In the genomic region with DNA sequence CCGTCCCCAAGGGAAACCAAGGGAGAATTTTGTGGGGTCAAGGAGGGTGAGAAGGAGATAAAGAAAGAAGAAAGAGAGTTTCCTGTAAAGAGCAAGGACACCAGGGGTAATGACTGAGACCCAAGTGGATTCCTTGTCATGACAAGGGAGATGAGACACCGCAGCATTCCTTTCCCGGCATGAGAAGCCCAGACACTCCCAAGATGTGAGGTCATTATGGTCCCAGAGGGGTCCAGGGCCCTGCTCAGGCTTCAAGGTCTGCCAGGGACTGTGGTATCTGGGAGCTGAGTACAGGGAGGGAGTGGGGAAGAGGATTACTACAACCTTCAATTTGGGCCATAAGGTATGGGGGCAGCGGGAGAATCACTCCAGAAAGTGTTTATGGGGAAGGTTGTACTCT, we compare ENCODE assay signal across 17 cellular contexts. TPM values are rescaled to one million over a fixed set of nuclear protein-coding genes. Genes with fewer than 3 reads are reported as not detected.
DNase-seq lines count a peak whose midpoint lies in the region; ATAC-seq and TF ChIP-seq lines count a peak whose summit lies in the region.
"Had no signal": no experiment of that assay in that cellular context is flagged by ENCODE, and none has a peak within 500 bp of the region (broad histone marks: within the 10 kb centered on the region; RNA-seq: fewer than 3 reads in every experiment).

No MANE protein-coding gene starts in this region.

- no peaks in the 10 kb centered on the region for H3K79me2 ChIP-seq in mesendoderm (ENCODE audit: control insufficient read depth, insufficient read depth, low read length)

- H3K4me1 ChIP-seq in mesendoderm (ENCODE audit: control insufficient read depth, low read depth, low read length) (peaks cover 6% of the 10 kb centered on the region), gastrocnemius medialis (peaks cover 42 to 46% of the 10 kb centered on the region in 2 donors), colonic mucosa (peaks cover 3% of the 10 kb centered on the region)
- H3K4me1 ChIP-seq: HAP-1 had no signal

- H3K4me3 Mint-ChIP-seq in T-helper 17 cell, result no peak overlapping the region
- H3K4me3 Mint-ChIP-seq in activated naive CD4-positive, alpha-beta T cell treated with anti-CD3 and anti-CD28 coated beads for 36 hours, result no peak overlapping the region
- H3K4me3 Mint-ChIP-seq: CD4-positive, alpha-beta T cell had no signal

- H3K4ac ChIP-seq in mesendoderm (ENCODE audit: low read depth, low read length), result no peak overlapping the region

- no peak overlapping the region for H2BK15ac ChIP-seq in mesendoderm (replicated peaks; ENCODE audit: low read depth)

- peak overlapping the region; percentile 29 for H3K27ac Mint-ChIP-seq in T-helper 17 cell
- H3K27ac Mint-ChIP-seq in activated naive CD4-positive, alpha-beta T cell treated with anti-CD3 and anti-CD28 coated beads for 36 hours, result no peak overlapping the region
- H3K27ac Mint-ChIP-seq: CD4-positive, alpha-beta T cell had no signal

- no peak overlapping the region for H3K4me2 ChIP-seq in mesendoderm (ENCODE audit: low read length)

- no peak for TF ChIP-seq POLR2A in gastrocnemius medialis (IDR thresholded peaks at IDR 0.05)

- no peak for TF ChIP-seq CTCF in gastrocnemius medialis (IDR thresholded peaks at IDR 0.05 in 4 of 5, conservative IDR thresholded peaks at IDR 0.05 in 1 of 5)
- TF ChIP-seq CTCF in colonic mucosa (IDR thresholded peaks at IDR 0.05), result no peak

- peaks cover 2% of the 10 kb centered on the region for H3K36me3 Mint-ChIP-seq in T-helper 17 cell (ENCODE audit: low read depth)
- no peaks in the 10 kb centered on the region for H3K36me3 Mint-ChIP-seq in activated naive CD4-positive, alpha-beta T cell treated with anti-CD3 and anti-CD28 coated beads for 36 hours (ENCODE audit: low read depth)

- H3K4me1 Mint-ChIP-seq in T-helper 17 cell, result peaks cover 7% of the 10 kb centered on the region
- H3K4me1 Mint-ChIP-seq in activated naive CD4-positive, alpha-beta T cell treated with anti-CD3 and anti-CD28 coated beads for 36 hours (ENCODE audit: low read depth), result peaks cover 4% of the 10 kb centered on the region

- no peaks in the 10 kb centered on the region for H3K9me3 Mint-ChIP-seq in activated naive CD4-positive, alpha-beta T cell treated with anti-CD3 and anti-CD28 coated beads for 36 hours
- H3K9me3 Mint-ChIP-seq: CD4-positive, alpha-beta T cell had no signal

- no peak overlapping the region for H3K18ac ChIP-seq in mesendoderm (ENCODE audit: low read length)

- H4K8ac ChIP-seq in mesendoderm (ENCODE audit: low read depth, low read length), result no peak overlapping the region

- no peaks in the 10 kb centered on the region for H3K79me1 ChIP-seq in mesendoderm (ENCODE audit: low read length)

- H3K4me3 ChIP-seq in mesendoderm (ENCODE audit: low read length) (no peak overlapping the region), gastrocnemius medialis (no peak overlapping the region), colonic mucosa (no peak overlapping the region)
- H3K4me3 ChIP-seq: GM23248, HAP-1 had no signal

- DNase-seq in T-helper 17 cell (no peak), mesendoderm (peak; percentile 78), gastrocnemius medialis (no peak), colonic mucosa (no peak), NCI-H2227 treated with DMSO at 0.1 percent for 48 hours (lab: John Stamatoyannopoulos, UW) (no peak)
- no peak for DNase-seq in activated naive CD4-positive, alpha-beta T cell treated with anti-CD3 and anti-CD28 coated beads for 36 hours
- DNase-seq: ACHN; AML-193; CD4-positive, alpha-beta T cell; DMS153; DMS79; GM23248 had no signal

- H3K9ac ChIP-seq in mesendoderm (ENCODE audit: low read length), result no peak overlapping the region
- H3K9ac ChIP-seq in colonic mucosa (ENCODE audit: low read depth in 2 of 2, low read length in 2 of 2), result no peak overlapping the region
- H3K9ac ChIP-seq: GM23248 had no signal

- H3K36me3 ChIP-seq in mesendoderm (ENCODE audit: control insufficient read depth, insufficient read depth, low read length), result no peaks in the 10 kb centered on the region
- peaks cover 0 to 12% of the 10 kb centered on the region in 2 donors for H3K36me3 ChIP-seq in gastrocnemius medialis
- H3K36me3 ChIP-seq in colonic mucosa, result no peaks in the 10 kb centered on the region
- H3K36me3 ChIP-seq: HAP-1 had no signal

- H2AK5ac ChIP-seq in mesendoderm (ENCODE audit: low read length), result no peak overlapping the region

- no peak overlapping the region for H3K56ac ChIP-seq in mesendoderm (ENCODE audit: low read length)

- no peaks in the 10 kb centered on the region for H3K9me3 ChIP-seq in T-helper 17 cell (ENCODE audit: control insufficient read depth, low read length, poor library complexity, severe bottlenecking)
- no peaks in the 10 kb centered on the region for H3K9me3 ChIP-seq in gastrocnemius medialis
- no peaks in the 10 kb centered on the region for H3K9me3 ChIP-seq in colonic mucosa
- H3K9me3 ChIP-seq: HAP-1 had no signal

- H2BK5ac ChIP-seq in mesendoderm (ENCODE audit: low read length), result no peak overlapping the region

- H4K5ac ChIP-seq in mesendoderm (ENCODE audit: low read length), result no peak overlapping the region

- WGBS in mesendoderm (ENCODE audit: extremely low coverage, insufficient coverage, low lambda C conversion rate), result no CpG with 5 or more reads among the region's 4 CpGs

- H3K27me3 Mint-ChIP-seq in T-helper 17 cell, result peaks cover 70% of the 10 kb centered on the region
- peaks cover 8% of the 10 kb centered on the region for H3K27me3 Mint-ChIP-seq in activated naive CD4-positive, alpha-beta T cell treated with anti-CD3 and anti-CD28 coated beads for 36 hours (ENCODE audit: low read depth)

- in situ Hi-C loops in gastrocnemius medialis (cut with MboI; ENCODE audit: low sequenced_read_pairs in 4 of 4), result loop anchor here in 3 of 4 donors (5.0 to 10.0 kb wide), 2 partner anchors 71 to 163 kb away; a partner anchor contains a TSS

- no peak for ATAC-seq in T-helper 17 cell
- no peak for ATAC-seq in gastrocnemius medialis
- ATAC-seq in HG03039 (IDR thresholded peaks at IDR 0.05; ENCODE audit: unreplicated experiment), result no peak

- H3K23ac ChIP-seq in mesendoderm (ENCODE audit: low read length), result no peak overlapping the region

- intact Hi-C loops in gastrocnemius medialis (cut with DNase I; ENCODE audit: low total_unique reads), result loop anchor here (5.0 kb wide), 1 partner anchor 71 kb away; no protein-coding TSS in a partner anchor
- intact Hi-C loops in activated naive CD4-positive, alpha-beta T cell treated with anti-CD3 and anti-CD28 coated beads for 36 hours (cut with micrococcal nuclease), result loop anchor here (5.0 kb wide), 1 partner anchor 71 kb away; no protein-coding TSS in a partner anchor
- intact Hi-C loops in colonic mucosa (cut with DNase I), result loop anchor here (5.0 kb wide), 1 partner anchor 71 kb away; no protein-coding TSS in a partner anchor

- CTCF ChIA-PET in activated naive CD4-positive, alpha-beta T cell treated with anti-CD3 and anti-CD28 coated beads for 36 hours (lab: Charles Lee), result interaction anchor here (1.1 to 4.6 kb wide), 3 partner anchors 55 to 291 kb away, joined by 3 to 153 read pairs (median 9); no protein-coding TSS in a partner anchor

- H3K27ac ChIP-seq in mesendoderm (ENCODE audit: low read depth, low read length) (no peak overlapping the region), gastrocnemius medialis (peak overlapping the region; percentile 37 to 98 (median 95)), colonic mucosa (no peak overlapping the region)
- H3K27ac ChIP-seq: C4-2B, GM23248, HL-60 had no signal

- H3K27me3 ChIP-seq in mesendoderm (ENCODE audit: insufficient read depth, low read length, poor library complexity) (no peaks in the 10 kb centered on the region), gastrocnemius medialis (no peaks in the 10 kb centered on the region), colonic mucosa (no peaks in the 10 kb centered on the region)

- H2BK120ac ChIP-seq in mesendoderm (ENCODE audit: low read depth, low read length), result no peak overlapping the region

RNA-seq across cellular contexts. Expression of a gene that starts 58.1 kb away (rescaled TPM):
- total RNA-seq in T-helper 17 cell (1 to 10 TPM in 1 of 2 donors, under 1 TPM in 1; 0.40 to 8.4 TPM), gastrocnemius medialis (100 to 1,000 TPM; 123 to 554 (median 266) TPM), colonic mucosa (under 1 TPM; 0.42 to 0.52 TPM)
- 0.21 TPM for polyA plus RNA-seq in mesendoderm (2013, experiment 1 of 2)
- 0.22 TPM for polyA plus RNA-seq in mesendoderm (2013, experiment 2 of 2)
- under 1 TPM; 0.42 to 0.55 TPM for total RNA-seq in activated naive CD4-positive, alpha-beta T cell treated with anti-CD3 and anti-CD28 coated beads for 36 hours
- total RNA-seq: G401 had no signal

Comparison
In these comparisons a context has a peak if more than half of its experiments do, and no peak if none do; other contexts are left out.
1. H3K27ac ChIP-seq: peak in gastrocnemius medialis (4 of 4); none in mesendoderm (single experiment) and colonic mucosa (single experiment).
2. RNA of a gene that starts 58.1 kb away (total RNA-seq): 123 to 554 TPM in gastrocnemius medialis; 0.40 to 8.4 TPM in T-helper 17 cell, 0.42 to 0.55 TPM in activated naive CD4-positive, alpha-beta T cell treated with anti-CD3 and anti-CD28 coated beads for 36 hours and 0.42 to 0.52 TPM in colonic mucosa; every median in the first group is over 10 times any median in the second.